ENCODE assay signal across 25 cellular contexts in the genomic region with DNA sequence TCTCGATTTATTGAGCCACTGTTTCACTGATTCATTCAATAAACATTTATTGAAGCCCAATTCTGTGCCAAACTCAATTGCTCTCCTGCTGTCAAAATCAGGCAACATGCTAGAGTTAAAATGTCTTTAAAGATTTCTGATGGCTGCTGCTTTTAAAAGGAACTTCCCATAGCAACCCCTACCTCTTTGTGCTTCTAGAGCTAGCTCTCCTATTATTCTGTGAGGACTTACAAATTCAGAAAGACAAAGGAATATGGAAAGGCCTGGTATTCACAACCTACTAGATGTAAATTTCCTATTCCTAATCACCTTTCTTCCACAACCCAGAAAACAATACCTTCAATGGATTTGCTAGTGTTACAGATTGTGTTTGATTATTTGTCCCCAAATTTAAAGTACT.
"Had no signal": no experiment of that assay in that cellular context is flagged by ENCODE, and none has a peak within 500 bp of the region (broad histone marks: within the 10 kb centered on the region; RNA-seq: fewer than 3 reads in every experiment).

No MANE protein-coding gene starts in this region.

- H3K36me3 Mint-ChIP-seq: memory B cell; natural killer cell; stimulated activated naive B cell treated with anti-CD40 and anti-IgM and Interleukin-4, amounts not matched to agents 10 μg/mL and 1 μg/mL and 100 μg/mL, for 72 hours had no signal

- H3K27me3 Mint-ChIP-seq: effector memory CD8-positive, alpha-beta T cell; memory B cell; progenitor cell of endocrine pancreas; stimulated activated naive B cell treated with anti-CD40 and anti-IgM and Interleukin-4, amounts not matched to agents 10 μg/mL and 1 μg/mL and 100 μg/mL, for 72 hours; stimulated activated naive CD8-positive, alpha-beta T cell treated with anti-CD3 and anti-CD28 coated beads, Interleukin-15, Interleukin-2, amounts not matched to agents 100 ng/mL and 50 ng/mL, for 24 hours had no signal

- H3K9me3 ChIP-seq: esophagus squamous epithelium, heart right ventricle, neutrophil, pancreas, right lobe of liver, thoracic aorta, tibial nerve, upper lobe of left lung had no signal

- H3K27me3 ChIP-seq: esophagus squamous epithelium, heart right ventricle, neutrophil, pancreas, right lobe of liver, tibial nerve, upper lobe of left lung had no signal

- DNase-seq: cortex of kidney; effector memory CD8-positive, alpha-beta T cell; erythroblast; esophagus squamous epithelium; foreskin melanocyte; glutamatergic neuron; heart right ventricle; hippocampal formation; kidney; natural killer cell; pancreas; right lobe of liver; small intestine; stimulated activated CD4-positive, alpha-beta T cell treated with anti-CD3 and anti-CD28 coated beads, Interleukin-15, amount 100 ng/mL, for 24 hours; stimulated activated CD4-positive, alpha-beta T cell treated with anti-CD3 and anti-CD28 coated beads, Interleukin-2, amount 100 ng/mL, for 48 hours; stimulated activated naive B cell treated with anti-CD40 and anti-IgM and Interleukin-4, amounts not matched to agents 10 μg/mL and 1 μg/mL and 100 μg/mL, for 72 hours; upper lobe of left lung had no signal

- H3K9me3 Mint-ChIP-seq: stimulated activated naive CD8-positive, alpha-beta T cell treated with anti-CD3 and anti-CD28 coated beads, Interleukin-15, Interleukin-2, amounts not matched to agents 100 ng/mL and 50 ng/mL, for 24 hours had no signal

- H3K4me3 ChIP-seq: esophagus squamous epithelium, heart right ventricle, lung, pancreas, right lobe of liver, thoracic aorta, tibial nerve, upper lobe of left lung had no signal

- H3K4me1 ChIP-seq: esophagus squamous epithelium, heart right ventricle, pancreas, right lobe of liver, tibial nerve, upper lobe of left lung had no signal

- H3K27ac ChIP-seq: esophagus squamous epithelium, heart right ventricle, neutrophil, pancreas, right lobe of liver, thoracic aorta, upper lobe of left lung had no signal

- ATAC-seq: effector memory CD8-positive, alpha-beta T cell; heart right ventricle; left lobe of liver; natural killer cell; pancreas; right lobe of liver; stimulated activated naive B cell treated with anti-CD40 and anti-IgM and Interleukin-4, amounts not matched to agents 10 μg/mL and 1 μg/mL and 100 μg/mL, for 72 hours had no signal

- H3K36me3 ChIP-seq: esophagus squamous epithelium, heart right ventricle, neutrophil, pancreas, right lobe of liver, thoracic aorta, tibial nerve, upper lobe of left lung had no signal

- H3K4me3 Mint-ChIP-seq: effector memory CD8-positive, alpha-beta T cell; memory B cell; natural killer cell; stimulated activated naive B cell treated with anti-CD40 and anti-IgM and Interleukin-4, amounts not matched to agents 10 μg/mL and 1 μg/mL and 100 μg/mL, for 72 hours; stimulated activated naive CD8-positive, alpha-beta T cell treated with anti-CD3 and anti-CD28 coated beads, Interleukin-15, Interleukin-2, amounts not matched to agents 100 ng/mL and 50 ng/mL, for 24 hours had no signal

- H3K4me1 Mint-ChIP-seq: memory B cell; natural killer cell; stimulated activated naive B cell treated with anti-CD40 and anti-IgM and Interleukin-4, amounts not matched to agents 10 μg/mL and 1 μg/mL and 100 μg/mL, for 72 hours had no signal

- H3K27ac Mint-ChIP-seq: effector memory CD8-positive, alpha-beta T cell; memory B cell; natural killer cell; progenitor cell of endocrine pancreas; stimulated activated naive B cell treated with anti-CD40 and anti-IgM and Interleukin-4, amounts not matched to agents 10 μg/mL and 1 μg/mL and 100 μg/mL, for 72 hours; stimulated activated naive CD8-positive, alpha-beta T cell treated with anti-CD3 and anti-CD28 coated beads, Interleukin-15, Interleukin-2, amounts not matched to agents 100 ng/mL and 50 ng/mL, for 24 hours had no signal
